In genomic region chr3:98717584-98717983, GRCh38 we compare ENCODE assay signal across 27 cellular contexts.
"Had no signal": no experiment of that assay in that cellular context is flagged by ENCODE, and none has a peak within 500 bp of the region (broad histone marks: within the 10 kb centered on the region; RNA-seq: fewer than 3 reads in every experiment).

No MANE protein-coding gene starts in this region.

- ATAC-seq: stimulated activated effector memory CD8-positive, alpha-beta T cell treated with anti-CD3 and anti-CD28 coated beads, Interleukin-12 subunit alpha, Interleukin-12 subunit beta, amount 100 ng/mL, for 72 hours; stimulated activated memory B cell treated with anti-CD40 and anti-IgM and Interleukin-4, amounts not matched to agents 10 μg/mL and 1 μg/mL and 100 μg/mL, for 72 hours; stimulated activated naive B cell treated with anti-CD40 and anti-IgM and Interleukin-4, amounts not matched to agents 10 μg/mL and 1 μg/mL and 100 μg/mL, for 72 hours; stimulated activated naive CD8-positive, alpha-beta T cell treated with anti-CD3 and anti-CD28 coated beads, Interleukin-15, amount 100 ng/mL, for 72 hours; upper lobe of right lung had no signal

- H3K27ac ChIP-seq: stomach, suprapubic skin, testis, thoracic aorta, thyroid gland, tibial artery, tibial nerve, transverse colon, upper lobe of left lung, upper lobe of right lung, uterus, vagina had no signal

- H3K4me1 ChIP-seq: stomach, testis, thyroid gland, tibial artery, tibial nerve, transverse colon, upper lobe of left lung, upper lobe of right lung, uterus, vagina had no signal

- H3K36me3 ChIP-seq: stomach, suprapubic skin, thoracic aorta, thyroid gland, tibial artery, transverse colon, upper lobe of left lung, upper lobe of right lung, uterus, vagina had no signal

- H3K27me3 Mint-ChIP-seq: stimulated activated memory B cell treated with anti-CD40 and anti-IgM and Interleukin-4, amounts not matched to agents 10 μg/mL and 1 μg/mL and 100 μg/mL, for 72 hours; stimulated activated naive B cell treated with anti-CD40 and anti-IgM and Interleukin-4, amounts not matched to agents 10 μg/mL and 1 μg/mL and 100 μg/mL, for 72 hours; stimulated activated naive CD8-positive, alpha-beta T cell treated with anti-CD3 and anti-CD28 coated beads, Interleukin-15, amount 100 ng/mL, for 72 hours; type B pancreatic cell had no signal

- H3K4me3 Mint-ChIP-seq: stimulated activated effector memory CD8-positive, alpha-beta T cell treated with anti-CD3 and anti-CD28 coated beads, Interleukin-12 subunit alpha, Interleukin-12 subunit beta, amount 100 ng/mL, for 72 hours; stimulated activated memory B cell treated with anti-CD40 and anti-IgM and Interleukin-4, amounts not matched to agents 10 μg/mL and 1 μg/mL and 100 μg/mL, for 72 hours; stimulated activated naive B cell treated with anti-CD40 and anti-IgM and Interleukin-4, amounts not matched to agents 10 μg/mL and 1 μg/mL and 100 μg/mL, for 72 hours; stimulated activated naive CD8-positive, alpha-beta T cell treated with anti-CD3 and anti-CD28 coated beads, Interleukin-15, amount 100 ng/mL, for 72 hours; stimulated activated naive CD8-positive, alpha-beta T cell treated with anti-CD3 and anti-CD28 coated beads, Interleukin-15, Interleukin-2, amounts not matched to agents 100 ng/mL and 50 ng/mL, for 24 hours; type B pancreatic cell had no signal

- DNase-seq: stimulated activated CD4-positive, alpha-beta T cell treated with anti-CD3 and anti-CD28 coated beads, Interleukin-2, amount 100 ng/mL, for 24 hours; stimulated activated CD4-positive, alpha-beta T cell treated with anti-CD3 and anti-CD28 coated beads, Interleukin-2, amount 100 ng/mL, for 48 hours; stimulated activated CD4-positive, alpha-beta T cell treated with anti-CD3 and anti-CD28 coated beads, Interleukin-4, amount 100 ng/mL, for 1 hour; stimulated activated CD4-positive, alpha-beta T cell treated with anti-CD3 and anti-CD28 coated beads, Interleukin-4, amount 100 ng/mL, for 24 hours; stimulated activated CD4-positive, alpha-beta T cell treated with anti-CD3 and anti-CD28 coated beads, Interleukin-4, amount 100 ng/mL, for 4 hours; stimulated activated CD8-positive, alpha-beta memory T cell treated with anti-CD3 and anti-CD28 coated beads, Interleukin-4, amount 100 ng/mL, for 48 hours; stimulated activated naive B cell treated with anti-CD40 and anti-IgM and Interleukin-4, amounts not matched to agents 10 μg/mL and 1 μg/mL and 100 μg/mL, for 72 hours; stimulated activated naive CD4-positive, alpha-beta T cell treated with Interleukin-2 at 50 U/mL for 16 hours; stimulated activated naive CD8-positive, alpha-beta T cell treated with anti-CD3 and anti-CD28 coated beads, Interleukin-15, amount 100 ng/mL, for 72 hours; stomach; substantia nigra; testis; thyroid gland; tibial artery; transverse colon; trophoblast cell; upper lobe of left lung; upper lobe of right lung; uterus had no signal

- H3K4me3 ChIP-seq: stomach, suprapubic skin, testis, thoracic aorta, thyroid gland, tibial artery, tibial nerve, transverse colon, upper lobe of left lung, upper lobe of right lung, uterus, vagina had no signal

- H3K27ac Mint-ChIP-seq: stimulated activated effector memory CD8-positive, alpha-beta T cell treated with anti-CD3 and anti-CD28 coated beads, Interleukin-12 subunit alpha, Interleukin-12 subunit beta, amount 100 ng/mL, for 72 hours; stimulated activated memory B cell treated with anti-CD40 and anti-IgM and Interleukin-4, amounts not matched to agents 10 μg/mL and 1 μg/mL and 100 μg/mL, for 72 hours; stimulated activated naive B cell treated with anti-CD40 and anti-IgM and Interleukin-4, amounts not matched to agents 10 μg/mL and 1 μg/mL and 100 μg/mL, for 72 hours; stimulated activated naive CD8-positive, alpha-beta T cell treated with anti-CD3 and anti-CD28 coated beads, Interleukin-15, amount 100 ng/mL, for 72 hours; stimulated activated naive CD8-positive, alpha-beta T cell treated with anti-CD3 and anti-CD28 coated beads, Interleukin-15, Interleukin-2, amounts not matched to agents 100 ng/mL and 50 ng/mL, for 24 hours; type B pancreatic cell had no signal

- H3K9me3 ChIP-seq: stomach, suprapubic skin, testis, thoracic aorta, thyroid gland, tibial artery, tibial nerve, transverse colon, upper lobe of left lung, upper lobe of right lung, uterus, vagina had no signal

- H3K9me3 Mint-ChIP-seq: stimulated activated naive B cell treated with anti-CD40 and anti-IgM and Interleukin-4, amounts not matched to agents 10 μg/mL and 1 μg/mL and 100 μg/mL, for 72 hours; stimulated activated naive CD8-positive, alpha-beta T cell treated with anti-CD3 and anti-CD28 coated beads, Interleukin-15, amount 100 ng/mL, for 72 hours; stimulated activated naive CD8-positive, alpha-beta T cell treated with anti-CD3 and anti-CD28 coated beads, Interleukin-15, Interleukin-2, amounts not matched to agents 100 ng/mL and 50 ng/mL, for 24 hours; type B pancreatic cell had no signal

- H3K4me1 Mint-ChIP-seq: stimulated activated effector memory CD8-positive, alpha-beta T cell treated with anti-CD3 and anti-CD28 coated beads, Interleukin-12 subunit alpha, Interleukin-12 subunit beta, amount 100 ng/mL, for 72 hours; stimulated activated memory B cell treated with anti-CD40 and anti-IgM and Interleukin-4, amounts not matched to agents 10 μg/mL and 1 μg/mL and 100 μg/mL, for 72 hours; stimulated activated naive B cell treated with anti-CD40 and anti-IgM and Interleukin-4, amounts not matched to agents 10 μg/mL and 1 μg/mL and 100 μg/mL, for 72 hours; stimulated activated naive CD8-positive, alpha-beta T cell treated with anti-CD3 and anti-CD28 coated beads, Interleukin-15, amount 100 ng/mL, for 72 hours had no signal

- H3K27me3 ChIP-seq: stomach, suprapubic skin, testis, thyroid gland, tibial artery, tibial nerve, transverse colon, upper lobe of left lung, upper lobe of right lung, uterus, vagina had no signal

- H3K36me3 Mint-ChIP-seq: stimulated activated effector memory CD8-positive, alpha-beta T cell treated with anti-CD3 and anti-CD28 coated beads, Interleukin-12 subunit alpha, Interleukin-12 subunit beta, amount 100 ng/mL, for 72 hours; stimulated activated memory B cell treated with anti-CD40 and anti-IgM and Interleukin-4, amounts not matched to agents 10 μg/mL and 1 μg/mL and 100 μg/mL, for 72 hours; stimulated activated naive B cell treated with anti-CD40 and anti-IgM and Interleukin-4, amounts not matched to agents 10 μg/mL and 1 μg/mL and 100 μg/mL, for 72 hours; type B pancreatic cell had no signal
